20 cellular contexts compared by ENCODE assay signal in genomic region chr16:84418056-84418849, GRCh38. TPM values are rescaled to one million over a fixed set of nuclear protein-coding genes. Genes with fewer than 3 reads are reported as not detected.
DNase-seq lines count a peak whose midpoint lies in the region; ATAC-seq and TF ChIP-seq lines count a peak whose summit lies in the region.
"Had no signal": no experiment of that assay in that cellular context is flagged by ENCODE, and none has a peak within 500 bp of the region (broad histone marks: within the 10 kb centered on the region; RNA-seq: fewer than 3 reads in every experiment).

No MANE protein-coding gene starts in this region.

- H3K4me3 ChIP-seq in heart right ventricle (no peak overlapping the region), mesenchymal stem cell (ENCODE audit: insufficient read depth in 1 of 2, low read depth in 1 of 2, low read length in 2 of 2) (no peak overlapping the region)
- H3K4me3 ChIP-seq: A549, GM23248, HAP-1 had no signal

- H3K4me1 ChIP-seq in heart right ventricle, result peaks cover 0 to 10% (median 0%) of the 10 kb centered on the region in 9 donors
- no peaks in the 10 kb centered on the region for H3K4me1 ChIP-seq in mesenchymal stem cell (ENCODE audit: control insufficient read depth, insufficient read depth, low read depth, low read length)
- H3K4me1 ChIP-seq: A549, HAP-1 had no signal

- no peak for TF ChIP-seq CTCF in heart right ventricle (IDR thresholded peaks at IDR 0.05)

- WGBS in heart right ventricle, 2 donors, result 91 to 92% methylated on average over 25 of the region's 25 CpGs
- 90% methylated on average over 25 of the region's 25 CpGs for WGBS in mesenchymal stem cell

- H2BK120ac ChIP-seq in mesenchymal stem cell (ENCODE audit: low read depth, low read length), result no peak overlapping the region

- no peak overlapping the region for H4K8ac ChIP-seq in mesenchymal stem cell (ENCODE audit: low read length)

- H3K18ac ChIP-seq in mesenchymal stem cell (ENCODE audit: low read depth in 1 of 2, low read length in 2 of 2), result no peak overlapping the region

- intact Hi-C loops in cardiac septum (cut with DNase I) (no loop called here), heart right ventricle (cut with DNase I) (loop anchor here in 1 of 10 donors (5.0 kb wide), 1 partner anchor 41 kb away; no protein-coding TSS in a partner anchor), posterior vena cava (cut with DNase I) (no loop called here)

- no peak overlapping the region for H2AK5ac ChIP-seq in mesenchymal stem cell (ENCODE audit: low read length, severe bottlenecking)

- no peak overlapping the region for H2AFZ ChIP-seq in mesenchymal stem cell (ENCODE audit: low read depth, low read length)
- H2AFZ ChIP-seq: GM23248 had no signal

- H2BK12ac ChIP-seq in mesenchymal stem cell (ENCODE audit: low read length in 2 of 2), result no peak overlapping the region

- H3K14ac ChIP-seq in mesenchymal stem cell (ENCODE audit: low read length in 2 of 2), result peak overlapping the region in 1 of 2 experiments; percentile 45

- no peaks in the 10 kb centered on the region for H3K36me3 Mint-ChIP-seq in activated T-cell treated with anti-CD3 and anti-CD28 coated beads, Interleukin-2, amount 50 U/mL, for 24 hours (ENCODE audit: low read depth)

- H3K9ac ChIP-seq in mesenchymal stem cell (ENCODE audit: low read length), result no peak overlapping the region
- H3K9ac ChIP-seq: GM23248 had no signal

- CTCF ChIA-PET in HEK293T (lab: Yijun Ruan, JAX), result no interaction called here

- no peak overlapping the region for H3K27ac Mint-ChIP-seq in activated T-cell treated with anti-CD3 and anti-CD28 coated beads, Interleukin-2, amount 50 U/mL, for 24 hours
- H3K27ac Mint-ChIP-seq: CD4-positive, alpha-beta T cell had no signal

- H3K9me3 Mint-ChIP-seq in activated T-cell treated with anti-CD3 and anti-CD28 coated beads, Interleukin-2, amount 50 U/mL, for 24 hours, result no peaks in the 10 kb centered on the region
- H3K9me3 Mint-ChIP-seq: CD4-positive, alpha-beta T cell had no signal

- H3K27ac ChIP-seq in heart right ventricle, result no peak overlapping the region
- no peak overlapping the region for H3K27ac ChIP-seq in mesenchymal stem cell (ENCODE audit: low read length, poor library complexity, severe bottlenecking)
- H3K27ac ChIP-seq: 22Rv1, A549, C4-2B, GM23248 had no signal

- no peak overlapping the region for H3K4me3 Mint-ChIP-seq in activated T-cell treated with anti-CD3 and anti-CD28 coated beads, Interleukin-2, amount 50 U/mL, for 24 hours
- H3K4me3 Mint-ChIP-seq: CD4-positive, alpha-beta T cell had no signal

- H3K23ac ChIP-seq in mesenchymal stem cell (ENCODE audit: low read length in 2 of 2), result no peak overlapping the region

- no peaks in the 10 kb centered on the region for H3K9me3 ChIP-seq in heart right ventricle
- H3K9me3 ChIP-seq in mesenchymal stem cell (ENCODE audit: control insufficient read depth, low read length), result peaks cover 5% of the 10 kb centered on the region

- no peak overlapping the region for H2BK5ac ChIP-seq in mesenchymal stem cell (ENCODE audit: low read depth, low read length, poor library complexity, severe bottlenecking)

- peak overlapping the region; percentile 21 for H4K91ac ChIP-seq in mesenchymal stem cell (ENCODE audit: low read length)

- H3K36me3 ChIP-seq in heart right ventricle, result no peaks in the 10 kb centered on the region
- no peaks in the 10 kb centered on the region for H3K36me3 ChIP-seq in mesenchymal stem cell (ENCODE audit: control insufficient read depth in 1 of 2, insufficient read depth in 2 of 2, low read depth in 1 of 2, low read length in 2 of 2)
- H3K36me3 ChIP-seq: HAP-1 had no signal

- no peak for ATAC-seq in heart right ventricle
- ATAC-seq: A549 had no signal

- no peaks in the 10 kb centered on the region for H3K79me1 ChIP-seq in mesenchymal stem cell (replicated peaks; ENCODE audit: low read length, poor library complexity, severe bottlenecking)

- H3K4ac ChIP-seq in mesenchymal stem cell (ENCODE audit: low read depth in 1 of 2, low read length in 2 of 2), result no peak overlapping the region

- DNase-seq in cardiac septum (ENCODE audit: low spot score), result peak; percentile 12
- no peak for DNase-seq in heart right ventricle
- no peak for DNase-seq in mesenchymal stem cell
- peak; percentile 72 for DNase-seq in posterior vena cava (ENCODE audit: low spot score)
- no peak for DNase-seq in HEK293T (ENCODE audit: extremely low spot score)
- DNase-seq in activated T-cell treated with anti-CD3 and anti-CD28 coated beads, Interleukin-2, amount 50 U/mL, for 24 hours, result no peak
- no peak for DNase-seq in activated T-cell treated with anti-CD3 and anti-CD28 coated beads, Interleukin-2, amount 50 U/mL, for 1 hour
- DNase-seq: AML-193; Caco-2; CD4-positive, alpha-beta T cell; DMS79; GDM1; GM23248 had no signal

- peaks cover 10% of the 10 kb centered on the region for H3K27me3 Mint-ChIP-seq in activated T-cell treated with anti-CD3 and anti-CD28 coated beads, Interleukin-2, amount 50 U/mL, for 24 hours

- POLR2A ChIA-PET in HEK293T (lab: Yijun Ruan, JAX), result no interaction called here

- H3K27me3 ChIP-seq in heart right ventricle (peaks cover 0 to 19% (median 0%) of the 10 kb centered on the region in 7 donors), mesenchymal stem cell (ENCODE audit: control insufficient read depth in 1 of 2, insufficient read depth in 1 of 2, low read length in 2 of 2) (peaks cover 36 to 70% of the 10 kb centered on the region in 2 experiments)

- no peak overlapping the region for H3K4me2 ChIP-seq in mesenchymal stem cell (ENCODE audit: low read length, poor library complexity, severe bottlenecking)
- H3K4me2 ChIP-seq: A549 had no signal

- no peak overlapping the region for H2BK15ac ChIP-seq in mesenchymal stem cell (ENCODE audit: low read depth, poor library complexity, severe bottlenecking)

- peaks cover 4% of the 10 kb centered on the region for H3K4me1 Mint-ChIP-seq in activated T-cell treated with anti-CD3 and anti-CD28 coated beads, Interleukin-2, amount 50 U/mL, for 24 hours (ENCODE audit: low read depth)

TF ChIP-seq in HEK293T, 16 proteins besides CTCF, POLR2A, EP300 and RAD21:
- TF ChIP-seq ARNT (IDR thresholded peaks at IDR 0.05) (no peak), CTBP1 (IDR thresholded peaks at IDR 0.05; ENCODE audit: borderline replicate concordance) (no peak), FOXM1 (IDR thresholded peaks at IDR 0.05; ENCODE audit: borderline replicate concordance) (no peak), SP1 (IDR thresholded peaks at IDR 0.05) (no peak), BHLHE40 (IDR thresholded peaks at IDR 0.05; ENCODE audit: borderline replicate concordance) (no peak), L3MBTL2 (conservative IDR thresholded peaks at IDR 0.05) (no peak), PKNOX1 (IDR thresholded peaks at IDR 0.05) (no peak), FOXK2 (IDR thresholded peaks at IDR 0.05) (no peak), LEF1 (IDR thresholded peaks at IDR 0.05; ENCODE audit: borderline replicate concordance) (no peak), HDGF (IDR thresholded peaks at IDR 0.05; ENCODE audit: borderline replicate concordance) (no peak), FOXA1 (IDR thresholded peaks at IDR 0.05) (no peak), SUZ12 (IDR thresholded peaks at IDR 0.05) (no peak), ZNF384 (IDR thresholded peaks at IDR 0.05) (no peak), NFRKB (IDR thresholded peaks at IDR 0.05) (no peak), ELF4 (IDR thresholded peaks at IDR 0.05) (no peak), TARDBP (IDR thresholded peaks at IDR 0.05) (no peak)

RNA-seq across cellular contexts. Expression of gene ATP2C2, which starts 49.9 kb away (rescaled TPM):
- not detected for total RNA-seq in cardiac septum
- not detected for total RNA-seq in heart right ventricle
- polyA plus RNA-seq in heart right ventricle, result under 1 TPM in 1 of 2 donors, not detected in 1; 0.01 TPM
- not detected for polyA plus RNA-seq in mesenchymal stem cell (2013, experiment 1 of 2)
- not detected for polyA plus RNA-seq in mesenchymal stem cell (2013, experiment 2 of 2)
- under 1 TPM; 0.10 to 0.19 TPM for total RNA-seq in posterior vena cava
- total RNA-seq: CD4-positive, alpha-beta T cell; Daoy; GM23248; H4 had no signal
- polyA plus RNA-seq: BJ had no signal

Comparison
In these comparisons a context has a peak if more than half of its experiments do, and no peak if none do; other contexts are left out.
1. DNase-seq: peak in cardiac septum (single experiment) and posterior vena cava (single experiment); none in heart right ventricle (0 of 2), mesenchymal stem cell (single experiment), HEK293T (single experiment), activated T-cell treated with anti-CD3 and anti-CD28 coated beads, Interleukin-2, amount 50 U/mL, for 24 hours (single experiment) and activated T-cell treated with anti-CD3 and anti-CD28 coated beads, Interleukin-2, amount 50 U/mL, for 1 hour (single experiment).